ENCODE assay signal across 9 cellular contexts in genomic region chr4:2290974-2291704, GRCh38. TPM values are rescaled to one million over a fixed set of nuclear protein-coding genes. Genes with fewer than 3 reads are reported as not detected.
DNase-seq lines count a peak whose midpoint lies in the region; ATAC-seq and TF ChIP-seq lines count a peak whose summit lies in the region.
"Had no signal": no experiment of that assay in that cellular context is flagged by ENCODE, and none has a peak within 500 bp of the region (broad histone marks: within the 10 kb centered on the region; RNA-seq: fewer than 3 reads in every experiment).

No MANE protein-coding gene starts in this region.

- H3K4me1 Mint-ChIP-seq in T-helper 1 cell treated with Interleukin-12 subunit alpha and Interleukin-12 subunit beta and Interleukin-4 antibody, amounts not matched to agents 30 μg/mL and 1 μg/mL, for 36 hours (ENCODE audit: low read depth) = peaks cover 13% of the 10 kb centered on the region
- peaks cover 38% of the 10 kb centered on the region for H3K4me1 Mint-ChIP-seq in activated naive CD8-positive, alpha-beta T cell treated with anti-CD3 and anti-CD28 coated beads for 36 hours

- DNase-seq in DND-41 = peak; percentile 89
- peak; percentile 61 for DNase-seq in activated naive CD8-positive, alpha-beta T cell treated with anti-CD3 and anti-CD28 coated beads for 36 hours
- DNase-seq in stimulated activated CD4-positive, alpha-beta T cell treated with anti-CD3 and anti-CD28 coated beads, Interleukin-1b, Interleukin-23, amount 100 ng/mL, for 4 hours (ENCODE audit: low read depth in 2 of 2) = peak; percentile 15 to 27
- DNase-seq in DMS53 (lab: John Stamatoyannopoulos, UW) = no peak
- no peak for DNase-seq in kidney glomerular epithelial cell (lab: John Stamatoyannopoulos, UW)
- DNase-seq in esophagus muscularis mucosa (ENCODE audit: extremely low spot score) = no peak

- no peak for TF ChIP-seq CTCF in DND-41 (IDR thresholded peaks at IDR 0.05; ENCODE audit: borderline replicate concordance, extremely low read depth, low read length, poor library complexity, severe bottlenecking)
- TF ChIP-seq CTCF in esophagus muscularis mucosa (IDR thresholded peaks at IDR 0.05) = no peak

- H3K36me3 ChIP-seq in DND-41 (ENCODE audit: insufficient read depth, low read length) (no peaks in the 10 kb centered on the region), esophagus muscularis mucosa (no peaks in the 10 kb centered on the region)

- intact Hi-C loops in esophagus muscularis mucosa (cut with DNase I) = no loop called here

- no peaks in the 10 kb centered on the region for H3K27me3 ChIP-seq in DND-41 (ENCODE audit: insufficient read depth, low read length, poor library complexity)
- H3K27me3 ChIP-seq in esophagus muscularis mucosa = no peaks in the 10 kb centered on the region

- H3K9ac ChIP-seq in DND-41 (ENCODE audit: low read depth, low read length) = peak overlapping the region; percentile 42

- no peak overlapping the region for H2AFZ ChIP-seq in DND-41 (ENCODE audit: low read depth, low read length)

- peak overlapping the region; percentile 83 for H3K27ac Mint-ChIP-seq in T-helper 1 cell treated with Interleukin-12 subunit alpha and Interleukin-12 subunit beta and Interleukin-4 antibody, amounts not matched to agents 30 μg/mL and 1 μg/mL, for 36 hours
- peak overlapping the region; percentile 76 for H3K27ac Mint-ChIP-seq in activated naive CD8-positive, alpha-beta T cell treated with anti-CD3 and anti-CD28 coated beads for 36 hours

- H3K27me3 Mint-ChIP-seq in T-helper 1 cell treated with Interleukin-12 subunit alpha and Interleukin-12 subunit beta and Interleukin-4 antibody, amounts not matched to agents 30 μg/mL and 1 μg/mL, for 36 hours (ENCODE audit: low read depth) = peaks cover 7% of the 10 kb centered on the region
- no peaks in the 10 kb centered on the region for H3K27me3 Mint-ChIP-seq in activated naive CD8-positive, alpha-beta T cell treated with anti-CD3 and anti-CD28 coated beads for 36 hours

- peaks cover 2% of the 10 kb centered on the region for H3K36me3 Mint-ChIP-seq in T-helper 1 cell treated with Interleukin-12 subunit alpha and Interleukin-12 subunit beta and Interleukin-4 antibody, amounts not matched to agents 30 μg/mL and 1 μg/mL, for 36 hours (ENCODE audit: low read depth)
- no peaks in the 10 kb centered on the region for H3K36me3 Mint-ChIP-seq in activated naive CD8-positive, alpha-beta T cell treated with anti-CD3 and anti-CD28 coated beads for 36 hours

- peak overlapping the region; percentile 75 for H3K4me3 Mint-ChIP-seq in T-helper 1 cell treated with Interleukin-12 subunit alpha and Interleukin-12 subunit beta and Interleukin-4 antibody, amounts not matched to agents 30 μg/mL and 1 μg/mL, for 36 hours
- peak overlapping the region; percentile 38 for H3K4me3 Mint-ChIP-seq in activated naive CD8-positive, alpha-beta T cell treated with anti-CD3 and anti-CD28 coated beads for 36 hours

- H3K4me3 ChIP-seq in DND-41 (ENCODE audit: low read depth in 1 of 2, low read length in 2 of 2) (peak overlapping the region in 1 of 2 experiments; percentile 25; a peak in 1 of 4 replicates), esophagus muscularis mucosa (no peak overlapping the region)
- H3K4me3 ChIP-seq: lung had no signal

- peak overlapping the region; percentile 56 for H3K4me2 ChIP-seq in DND-41 (ENCODE audit: insufficient read depth, low read length)

- ATAC-seq in DND-41 (ENCODE audit: insufficient read depth, low read depth) (peak; percentile 96), GM18502 (IDR thresholded peaks at IDR 0.05; ENCODE audit: poor library complexity, unreplicated experiment) (no peak)

- no peaks in the 10 kb centered on the region for H3K9me3 Mint-ChIP-seq in T-helper 1 cell treated with Interleukin-12 subunit alpha and Interleukin-12 subunit beta and Interleukin-4 antibody, amounts not matched to agents 30 μg/mL and 1 μg/mL, for 36 hours
- H3K9me3 Mint-ChIP-seq in activated naive CD8-positive, alpha-beta T cell treated with anti-CD3 and anti-CD28 coated beads for 36 hours = peaks cover 3% of the 10 kb centered on the region

- no peaks in the 10 kb centered on the region for H3K9me3 ChIP-seq in DND-41 (ENCODE audit: insufficient read depth, low read length, severe bottlenecking)
- H3K9me3 ChIP-seq in esophagus muscularis mucosa = no peaks in the 10 kb centered on the region

- no peak for TF ChIP-seq EP300 in esophagus muscularis mucosa (IDR thresholded peaks at IDR 0.05)

- no peaks in the 10 kb centered on the region for H3K79me2 ChIP-seq in DND-41 (ENCODE audit: insufficient read depth, low read length)

- 86% methylated on average over 23 of the region's 24 CpGs for WGBS in esophagus muscularis mucosa

- H4K20me1 ChIP-seq in DND-41 (ENCODE audit: insufficient read depth, low read length) = peaks cover 3% of the 10 kb centered on the region; the same call in 1 of the 2 replicates

- H3K27ac ChIP-seq in DND-41 (ENCODE audit: low read length) (peak overlapping the region; percentile 68), esophagus muscularis mucosa (replicated peaks in 1 of 4) (no peak overlapping the region)

- TF ChIP-seq POLR2A in esophagus muscularis mucosa (IDR thresholded peaks at IDR 0.05; ENCODE audit: low read depth) = no peak

- peaks cover 29% of the 10 kb centered on the region for H3K4me1 ChIP-seq in DND-41 (ENCODE audit: insufficient read depth, low read length)
- peaks cover 0 to 16% (median 7%) of the 10 kb centered on the region in 4 donors for H3K4me1 ChIP-seq in esophagus muscularis mucosa

RNA-seq across cellular contexts. Expression of gene MXD4, which starts 29.2 kb away (rescaled TPM):
- 1 to 10 TPM in 1 of 2 experiments, under 1 TPM in 1; 0.78 to 1.2 TPM for total RNA-seq in activated naive CD8-positive, alpha-beta T cell treated with anti-CD3 and anti-CD28 coated beads for 36 hours
- 10 to 100 TPM; 38.8 to 86.4 (median 59.2) TPM for total RNA-seq in esophagus muscularis mucosa

RNA-seq across cellular contexts. Expression of gene HAUS3, which starts 49.2 kb away (rescaled TPM):
- total RNA-seq in activated naive CD8-positive, alpha-beta T cell treated with anti-CD3 and anti-CD28 coated beads for 36 hours = 10 to 100 TPM; 23.6 to 23.7 TPM
- total RNA-seq in esophagus muscularis mucosa = 10 to 100 TPM in 3 of 4 donors, 1 to 10 TPM in 1; 9.9 to 14.1 (median 11.3) TPM

RNA-seq across cellular contexts. Expression of gene POLN, which starts 49.2 kb away (rescaled TPM):
- total RNA-seq in activated naive CD8-positive, alpha-beta T cell treated with anti-CD3 and anti-CD28 coated beads for 36 hours = 1 to 10 TPM in 1 of 2 experiments, under 1 TPM in 1; 0.92 to 1.0 TPM
- total RNA-seq in esophagus muscularis mucosa = 1 to 10 TPM; 1.2 to 3.3 (median 2.7) TPM

Comparison
In these comparisons a context has a peak if more than half of its experiments do, and no peak if none do; other contexts are left out.
1. DNase-seq: peak in DND-41 (single experiment), activated naive CD8-positive, alpha-beta T cell treated with anti-CD3 and anti-CD28 coated beads for 36 hours (single experiment) and stimulated activated CD4-positive, alpha-beta T cell treated with anti-CD3 and anti-CD28 coated beads, Interleukin-1b, Interleukin-23, amount 100 ng/mL, for 4 hours (2 of 2); none in DMS53 (single experiment), kidney glomerular epithelial cell (single experiment) and esophagus muscularis mucosa (single experiment).
2. RNA of gene MXD4, which starts 29.2 kb away (total RNA-seq): 38.8 to 86.4 TPM in esophagus muscularis mucosa; 0.78 to 1.2 TPM in activated naive CD8-positive, alpha-beta T cell treated with anti-CD3 and anti-CD28 coated beads for 36 hours; every median in the first group is over 10 times any median in the second.